Comparison of ENCODE assay signal across 20 cellular contexts in genomic region chr18:45008694-45009372, GRCh38.
DNase-seq lines count a peak whose midpoint lies in the region; ATAC-seq and TF ChIP-seq lines count a peak whose summit lies in the region.
"Had no signal": no experiment of that assay in that cellular context is flagged by ENCODE, and none has a peak within 500 bp of the region (broad histone marks: within the 10 kb centered on the region; RNA-seq: fewer than 3 reads in every experiment).

No MANE protein-coding gene starts in this region.

- H3K27me3 Mint-ChIP-seq in memory B cell: no peaks in the 10 kb centered on the region

- in situ Hi-C loops in G401 (cut with HindIII; ENCODE audit: low sequenced_read_pairs): no loop called here

- H3K4me3 Mint-ChIP-seq in memory B cell: peak overlapping the region; percentile 33

- no peak overlapping the region for H3K4me3 ChIP-seq in suprapubic skin
- H3K4me3 ChIP-seq: right lobe of liver, tibial nerve had no signal

- no peak overlapping the region for H3K27ac ChIP-seq in suprapubic skin
- H3K27ac ChIP-seq: 22Rv1, right lobe of liver, tibial nerve had no signal

- H3K4me1 Mint-ChIP-seq in memory B cell: peaks cover 35% of the 10 kb centered on the region

- TF ChIP-seq CTCF in suprapubic skin (IDR thresholded peaks at IDR 0.05): no peak

- no peaks in the 10 kb centered on the region for H3K9me3 ChIP-seq in suprapubic skin
- H3K9me3 ChIP-seq: right lobe of liver, tibial nerve had no signal

- H3K36me3 Mint-ChIP-seq in memory B cell: peaks cover 31% of the 10 kb centered on the region

- TF ChIP-seq POLR2A in suprapubic skin (IDR thresholded peaks at IDR 0.05): no peak

- H3K27ac Mint-ChIP-seq in memory B cell: peak overlapping the region; percentile 57

- ATAC-seq in memory B cell (ENCODE audit: low read depth): peak; percentile 26
- ATAC-seq: HCT116, SK-N-SH treated with all-trans-retinoic acid at 6 μM for 48 hours had no signal

- 79% methylated on average over 10 of the region's 12 CpGs for WGBS in suprapubic skin

- H3K27me3 ChIP-seq in suprapubic skin: no peaks in the 10 kb centered on the region
- H3K27me3 ChIP-seq: right lobe of liver, tibial nerve had no signal

- H3K36me3 ChIP-seq in suprapubic skin: no peaks in the 10 kb centered on the region
- H3K36me3 ChIP-seq: right lobe of liver, tibial nerve had no signal

- peaks cover 3% of the 10 kb centered on the region for H3K9me3 Mint-ChIP-seq in memory B cell

- DNase-seq in NCI-H2029 (lab: John Stamatoyannopoulos, UW) (peak; percentile 27), NCI-H2029 treated with DMSO at 0.1 percent for 48 hours (lab: John Stamatoyannopoulos, UW) (no peak), G401 (ENCODE audit: low spot score) (peak; percentile 77), NCI-H2196 treated with DMSO at 0.1 percent for 48 hours (lab: John Stamatoyannopoulos, UW; ENCODE audit: unreplicated experiment) (peak; percentile 7), memory B cell (ENCODE audit: low spot score in 2 of 2) (no peak), NK-92 (lab: John Stamatoyannopoulos, UW; ENCODE audit: unreplicated experiment) (no peak), suprapubic skin (ENCODE audit: low spot score in 2 of 2) (no peak), SHP77 treated with DMSO at 0.1 percent for 48 hours (lab: John Stamatoyannopoulos, UW) (no peak)
- DNase-seq: activated gamma-delta T cell treated with Interleukin-2 at 50 U/mL for 16 hours; dermis blood vessel endothelial cell; EL; kidney; NCI-H2227 treated with DMSO at 0.1 percent for 48 hours; OCI-M1; right lobe of liver; stimulated activated CD4-positive, alpha-beta T cell treated with anti-CD3 and anti-CD28 coated beads, Interleukin-1b, Interleukin-23, amount 100 ng/mL, for 48 hours had no signal

- peaks cover 14% of the 10 kb centered on the region for H3K4me1 ChIP-seq in suprapubic skin

- no peak for TF ChIP-seq EP300 in suprapubic skin (IDR thresholded peaks at IDR 0.05)

Comparison
In these comparisons a context has a peak if more than half of its experiments do, and no peak if none do; other contexts are left out.
1. DNase-seq: peak in NCI-H2029 (single experiment), G401 (single experiment) and NCI-H2196 treated with DMSO at 0.1 percent for 48 hours (single experiment); none in NCI-H2029 treated with DMSO at 0.1 percent for 48 hours (single experiment), memory B cell (0 of 2), NK-92 (single experiment), suprapubic skin (0 of 2) and SHP77 treated with DMSO at 0.1 percent for 48 hours (single experiment).